ENCODE assay signal across 24 cellular contexts in genomic region chr15:78192826-78193594, GRCh38. TPM values are rescaled to one million over a fixed set of nuclear protein-coding genes. Genes with fewer than 3 reads are reported as not detected.
DNase-seq lines count a peak whose midpoint lies in the region; ATAC-seq and TF ChIP-seq lines count a peak whose summit lies in the region.
"Had no signal": no experiment of that assay in that cellular context is flagged by ENCODE, and none has a peak within 500 bp of the region (broad histone marks: within the 10 kb centered on the region; RNA-seq: fewer than 3 reads in every experiment).

No MANE protein-coding gene starts in this region.

- peak overlapping the region; percentile 26 for H3K27ac Mint-ChIP-seq in activated naive CD8-positive, alpha-beta T cell treated with anti-CD3 and anti-CD28 coated beads, Interleukin-2, amount 10 ng/mL, durations not matched to agents 7 days and 5 days
- no peak overlapping the region for H3K27ac Mint-ChIP-seq in activated naive CD8-positive, alpha-beta T cell treated with anti-CD3 and anti-CD28 coated beads, Interleukin-2, amount 50 U/mL, for 24 hours
- no peak overlapping the region for H3K27ac Mint-ChIP-seq in chondrocyte (ENCODE audit: unreplicated experiment)
- H3K27ac Mint-ChIP-seq in natural killer cell treated with Interleukin-12 subunit alpha and Interleukin-12 subunit beta and Interleukin-15 and Interleukin-18, amount 100 ng/mL, for 72 hours, result no peak overlapping the region
- H3K27ac Mint-ChIP-seq: CD4-positive, CD25-positive, alpha-beta regulatory T cell; GM23338; IgD-negative memory B cell had no signal

- intact Hi-C loops in upper lobe of right lung (cut with DNase I), result no loop called here

- H3K9me3 Mint-ChIP-seq in activated naive CD8-positive, alpha-beta T cell treated with anti-CD3 and anti-CD28 coated beads, Interleukin-2, amount 10 ng/mL, durations not matched to agents 7 days and 5 days, result no peaks in the 10 kb centered on the region
- H3K9me3 Mint-ChIP-seq in activated naive CD8-positive, alpha-beta T cell treated with anti-CD3 and anti-CD28 coated beads, Interleukin-2, amount 50 U/mL, for 24 hours, result no peaks in the 10 kb centered on the region
- peaks cover 12% of the 10 kb centered on the region for H3K9me3 Mint-ChIP-seq in chondrocyte (ENCODE audit: low read depth)
- H3K9me3 Mint-ChIP-seq in natural killer cell treated with Interleukin-12 subunit alpha and Interleukin-12 subunit beta and Interleukin-15 and Interleukin-18, amount 100 ng/mL, for 72 hours, result no peaks in the 10 kb centered on the region
- H3K9me3 Mint-ChIP-seq: GM23338 had no signal

- TF ChIP-seq CTCF in chondrocyte (IDR thresholded peaks at IDR 0.05), result no peak
- no peak for TF ChIP-seq CTCF in upper lobe of right lung (IDR thresholded peaks at IDR 0.05)

- peaks cover 13% of the 10 kb centered on the region for H3K27me3 Mint-ChIP-seq in activated naive CD8-positive, alpha-beta T cell treated with anti-CD3 and anti-CD28 coated beads, Interleukin-2, amount 10 ng/mL, durations not matched to agents 7 days and 5 days
- peaks cover 1% of the 10 kb centered on the region for H3K27me3 Mint-ChIP-seq in activated naive CD8-positive, alpha-beta T cell treated with anti-CD3 and anti-CD28 coated beads, Interleukin-2, amount 50 U/mL, for 24 hours
- peaks cover 5% of the 10 kb centered on the region for H3K27me3 Mint-ChIP-seq in chondrocyte (ENCODE audit: low read depth)
- H3K27me3 Mint-ChIP-seq in natural killer cell treated with Interleukin-12 subunit alpha and Interleukin-12 subunit beta and Interleukin-15 and Interleukin-18, amount 100 ng/mL, for 72 hours, result peaks cover 3 to 9% of the 10 kb centered on the region in 2 donors
- H3K27me3 Mint-ChIP-seq: IgD-negative memory B cell had no signal

- H3K4me1 ChIP-seq in upper lobe of right lung, result no peaks in the 10 kb centered on the region
- H3K4me1 ChIP-seq: A549, BE2C had no signal

- no peaks in the 10 kb centered on the region for H3K27me3 ChIP-seq in upper lobe of right lung
- H3K27me3 ChIP-seq: BE2C had no signal

- H3K4me3 ChIP-seq in upper lobe of right lung, result no peak overlapping the region
- H3K4me3 ChIP-seq: A549, GM23338 had no signal

- H3K4me1 Mint-ChIP-seq in activated naive CD8-positive, alpha-beta T cell treated with anti-CD3 and anti-CD28 coated beads, Interleukin-2, amount 10 ng/mL, durations not matched to agents 7 days and 5 days, result peaks cover 1% of the 10 kb centered on the region
- no peaks in the 10 kb centered on the region for H3K4me1 Mint-ChIP-seq in activated naive CD8-positive, alpha-beta T cell treated with anti-CD3 and anti-CD28 coated beads, Interleukin-2, amount 50 U/mL, for 24 hours
- no peaks in the 10 kb centered on the region for H3K4me1 Mint-ChIP-seq in chondrocyte (ENCODE audit: low read depth)
- no peaks in the 10 kb centered on the region for H3K4me1 Mint-ChIP-seq in natural killer cell treated with Interleukin-12 subunit alpha and Interleukin-12 subunit beta and Interleukin-15 and Interleukin-18, amount 100 ng/mL, for 72 hours (ENCODE audit: low read depth in 2 of 2)
- H3K4me1 Mint-ChIP-seq: GM23338 had no signal

- H3K36me3 Mint-ChIP-seq in activated naive CD8-positive, alpha-beta T cell treated with anti-CD3 and anti-CD28 coated beads, Interleukin-2, amount 10 ng/mL, durations not matched to agents 7 days and 5 days, result no peaks in the 10 kb centered on the region
- no peaks in the 10 kb centered on the region for H3K36me3 Mint-ChIP-seq in activated naive CD8-positive, alpha-beta T cell treated with anti-CD3 and anti-CD28 coated beads, Interleukin-2, amount 50 U/mL, for 24 hours (ENCODE audit: low read depth)
- peaks cover 2% of the 10 kb centered on the region for H3K36me3 Mint-ChIP-seq in chondrocyte (ENCODE audit: low read depth)
- H3K36me3 Mint-ChIP-seq in natural killer cell treated with Interleukin-12 subunit alpha and Interleukin-12 subunit beta and Interleukin-15 and Interleukin-18, amount 100 ng/mL, for 72 hours, result no peaks in the 10 kb centered on the region
- H3K36me3 Mint-ChIP-seq: CD4-positive, CD25-positive, alpha-beta regulatory T cell had no signal

- no peaks in the 10 kb centered on the region for H3K9me3 ChIP-seq in upper lobe of right lung
- H3K9me3 ChIP-seq: BE2C had no signal

- DNase-seq in activated naive CD8-positive, alpha-beta T cell treated with anti-CD3 and anti-CD28 coated beads, Interleukin-2, amount 10 ng/mL, durations not matched to agents 7 days and 5 days, result no peak
- no peak for DNase-seq in activated naive CD8-positive, alpha-beta T cell treated with anti-CD3 and anti-CD28 coated beads, Interleukin-2, amount 50 U/mL, for 24 hours
- DNase-seq in chondrocyte (ENCODE audit: low spot score) (peak; percentile 63), upper lobe of right lung (no peak), UCSD-AML1 (lab: John Stamatoyannopoulos, UW; ENCODE audit: unreplicated experiment) (no peak), NCI-H748 (lab: John Stamatoyannopoulos, UW; ENCODE audit: unreplicated experiment) (no peak)
- DNase-seq in natural killer cell treated with Interleukin-12 subunit alpha and Interleukin-12 subunit beta and Interleukin-15 and Interleukin-18, amount 100 ng/mL, for 72 hours (ENCODE audit: low spot score), result peak; percentile 56
- no peak for DNase-seq in NK-92 treated with Interleukin-12 subunit alpha and Interleukin-12 subunit beta, amount 100 ng/mL, for 24 hours (lab: John Stamatoyannopoulos, UW)
- DNase-seq: BE2C; CD4-positive, CD25-positive, alpha-beta regulatory T cell; EL; GF-D8; HCEC 1CT; MV-4-11; NCI-H1105 treated with DMSO at 0.1 percent for 48 hours; NCI-H1694; NCI-H2081; NCI-H2171; NCI-H446; NCI-H526; Right ventricle myocardium superior had no signal

- no peaks in the 10 kb centered on the region for H3K36me3 ChIP-seq in upper lobe of right lung
- H3K36me3 ChIP-seq: BE2C had no signal

- ATAC-seq in activated naive CD8-positive, alpha-beta T cell treated with anti-CD3 and anti-CD28 coated beads, Interleukin-2, amount 10 ng/mL, durations not matched to agents 7 days and 5 days (ENCODE audit: low read depth), result no peak
- no peak for ATAC-seq in activated naive CD8-positive, alpha-beta T cell treated with anti-CD3 and anti-CD28 coated beads, Interleukin-2, amount 50 U/mL, for 24 hours
- peak in 1 of 2 donors; percentile 49 for ATAC-seq in natural killer cell treated with Interleukin-12 subunit alpha and Interleukin-12 subunit beta and Interleukin-15 and Interleukin-18, amount 100 ng/mL, for 72 hours
- peak; percentile 5 for ATAC-seq in upper lobe of right lung
- ATAC-seq: A549, GM23338 had no signal

- POLR2A ChIA-PET in activated naive CD8-positive, alpha-beta T cell treated with anti-CD3 and anti-CD28 coated beads, Interleukin-2, amount 10 ng/mL, durations not matched to agents 7 days and 5 days (lab: Charles Lee), result no interaction called here

- no peak overlapping the region for H3K4me3 Mint-ChIP-seq in activated naive CD8-positive, alpha-beta T cell treated with anti-CD3 and anti-CD28 coated beads, Interleukin-2, amount 10 ng/mL, durations not matched to agents 7 days and 5 days
- H3K4me3 Mint-ChIP-seq in activated naive CD8-positive, alpha-beta T cell treated with anti-CD3 and anti-CD28 coated beads, Interleukin-2, amount 50 U/mL, for 24 hours, result no peak overlapping the region
- no peak overlapping the region for H3K4me3 Mint-ChIP-seq in chondrocyte (ENCODE audit: unreplicated experiment)
- H3K4me3 Mint-ChIP-seq in natural killer cell treated with Interleukin-12 subunit alpha and Interleukin-12 subunit beta and Interleukin-15 and Interleukin-18, amount 100 ng/mL, for 72 hours, result no peak overlapping the region
- H3K4me3 Mint-ChIP-seq: CD4-positive, CD25-positive, alpha-beta regulatory T cell; GM23338 had no signal

- H3K27ac ChIP-seq in upper lobe of right lung, result no peak overlapping the region
- H3K27ac ChIP-seq: A549 had no signal

RNA-seq across cellular contexts. Expression of gene ACSBG1, which starts 41.4 kb away (rescaled TPM):
- under 1 TPM in 1 of 2 experiments, not detected in 1; 0.25 TPM for total RNA-seq in activated naive CD8-positive, alpha-beta T cell treated with anti-CD3 and anti-CD28 coated beads, Interleukin-2, amount 10 ng/mL, durations not matched to agents 7 days and 5 days
- total RNA-seq in chondrocyte, result not detected in 3 replicates
- total RNA-seq in natural killer cell treated with Interleukin-12 subunit alpha and Interleukin-12 subunit beta and Interleukin-15 and Interleukin-18, amount 100 ng/mL, for 72 hours, result under 1 TPM in 1 of 2 donors, not detected in 1; 0.31 TPM
- not detected for total RNA-seq in upper lobe of right lung

RNA-seq across cellular contexts. Expression of gene IDH3A, which starts 43.8 kb away (rescaled TPM):
- 10 to 100 TPM; 54.5 to 82.8 TPM for total RNA-seq in activated naive CD8-positive, alpha-beta T cell treated with anti-CD3 and anti-CD28 coated beads, Interleukin-2, amount 10 ng/mL, durations not matched to agents 7 days and 5 days
- total RNA-seq in chondrocyte (42.6 to 50.7 TPM (median 48.7 TPM) in 3 replicates), upper lobe of right lung (71.6 TPM)
- 100 to 1,000 TPM; 135 to 169 TPM for total RNA-seq in natural killer cell treated with Interleukin-12 subunit alpha and Interleukin-12 subunit beta and Interleukin-15 and Interleukin-18, amount 100 ng/mL, for 72 hours

Comparison
In these comparisons a context has a peak if more than half of its experiments do, and no peak if none do; other contexts are left out.
1. DNase-seq: peak in chondrocyte (single experiment) and natural killer cell treated with Interleukin-12 subunit alpha and Interleukin-12 subunit beta and Interleukin-15 and Interleukin-18, amount 100 ng/mL, for 72 hours (single experiment); none in activated naive CD8-positive, alpha-beta T cell treated with anti-CD3 and anti-CD28 coated beads, Interleukin-2, amount 10 ng/mL, durations not matched to agents 7 days and 5 days (single experiment), activated naive CD8-positive, alpha-beta T cell treated with anti-CD3 and anti-CD28 coated beads, Interleukin-2, amount 50 U/mL, for 24 hours (single experiment), upper lobe of right lung (single experiment), UCSD-AML1 (single experiment), NCI-H748 (single experiment) and NK-92 treated with Interleukin-12 subunit alpha and Interleukin-12 subunit beta, amount 100 ng/mL, for 24 hours (single experiment).